In genomic region chr7:97407106-97407505, GRCh38 we compare ENCODE assay signal across 11 cellular contexts.
"Had no signal": no experiment of that assay in that cellular context is flagged by ENCODE, and none has a peak within 500 bp of the region (broad histone marks: within the 10 kb centered on the region; RNA-seq: fewer than 3 reads in every experiment).

No MANE protein-coding gene starts in this region.

- H3K27ac ChIP-seq: GM23248 had no signal

- H3K4me1 ChIP-seq: HAP-1 had no signal

- H3K4me2 ChIP-seq: GM23338 had no signal

- DNase-seq: GM23248, GOT3, H7, H9, HCEC 1CT, HFFc6 had no signal

- H3K36me3 ChIP-seq: HAP-1 had no signal

- FAIRE-seq: H1, H54 had no signal

- ATAC-seq: GM23338, HCT116 had no signal

- H3K9ac ChIP-seq: GM23248 had no signal

- H2AFZ ChIP-seq: GM23248, GM23338 had no signal

- H3K4me3 ChIP-seq: GM23248, GM23338, HAP-1 had no signal

- H3K9me3 ChIP-seq: HAP-1 had no signal
